1 cellular context compared by ENCODE assay signal in the genomic region with DNA sequence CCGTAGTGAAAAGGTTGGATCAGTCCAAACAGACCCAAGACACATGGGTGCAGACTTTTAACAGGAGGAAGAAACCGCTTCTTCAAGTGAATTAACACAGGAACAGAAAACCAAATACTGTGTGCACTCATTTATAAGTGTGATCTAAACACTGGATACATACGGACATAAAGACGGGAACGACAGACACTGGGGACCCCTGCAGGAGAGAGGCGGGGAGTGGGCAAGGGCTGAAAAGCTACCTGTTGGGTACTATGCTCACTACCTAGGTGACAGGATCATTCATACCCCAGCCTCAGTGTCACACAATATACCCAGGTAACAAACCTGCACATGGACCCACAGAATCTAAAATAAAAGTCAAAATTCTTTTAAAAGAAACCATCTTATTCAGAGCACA.
TF ChIP-seq lines count a peak whose summit lies in the region.

No MANE protein-coding gene starts in this region.

TF ChIP-seq in GM23338, 12 proteins besides CTCF, POLR2A, EP300 and RAD21 (continued from another document):
- TF ChIP-seq, protein P1, sequence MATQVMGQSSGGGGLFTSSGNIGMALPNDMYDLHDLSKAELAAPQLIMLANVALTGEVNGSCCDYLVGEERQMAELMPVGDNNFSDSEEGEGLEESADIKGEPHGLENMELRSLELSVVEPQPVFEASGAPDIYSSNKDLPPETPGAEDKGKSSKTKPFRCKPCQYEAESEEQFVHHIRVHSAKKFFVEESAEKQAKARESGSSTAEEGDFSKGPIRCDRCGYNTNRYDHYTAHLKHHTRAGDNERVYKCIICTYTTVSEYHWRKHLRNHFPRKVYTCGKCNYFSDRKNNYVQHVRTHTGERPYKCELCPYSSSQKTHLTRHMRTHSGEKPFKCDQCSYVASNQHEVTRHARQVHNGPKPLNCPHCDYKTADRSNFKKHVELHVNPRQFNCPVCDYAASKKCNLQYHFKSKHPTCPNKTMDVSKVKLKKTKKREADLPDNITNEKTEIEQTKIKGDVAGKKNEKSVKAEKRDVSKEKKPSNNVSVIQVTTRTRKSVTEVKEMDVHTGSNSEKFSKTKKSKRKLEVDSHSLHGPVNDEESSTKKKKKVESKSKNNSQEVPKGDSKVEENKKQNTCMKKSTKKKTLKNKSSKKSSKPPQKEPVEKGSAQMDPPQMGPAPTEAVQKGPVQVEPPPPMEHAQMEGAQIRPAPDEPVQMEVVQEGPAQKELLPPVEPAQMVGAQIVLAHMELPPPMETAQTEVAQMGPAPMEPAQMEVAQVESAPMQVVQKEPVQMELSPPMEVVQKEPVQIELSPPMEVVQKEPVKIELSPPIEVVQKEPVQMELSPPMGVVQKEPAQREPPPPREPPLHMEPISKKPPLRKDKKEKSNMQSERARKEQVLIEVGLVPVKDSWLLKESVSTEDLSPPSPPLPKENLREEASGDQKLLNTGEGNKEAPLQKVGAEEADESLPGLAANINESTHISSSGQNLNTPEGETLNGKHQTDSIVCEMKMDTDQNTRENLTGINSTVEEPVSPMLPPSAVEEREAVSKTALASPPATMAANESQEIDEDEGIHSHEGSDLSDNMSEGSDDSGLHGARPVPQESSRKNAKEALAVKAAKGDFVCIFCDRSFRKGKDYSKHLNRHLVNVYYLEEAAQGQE (IDR thresholded peaks at IDR 0.05; ENCODE audit: unreplicated experiment) = no peak
